ENCODE assay signal across 1 cellular context in the genomic region with DNA sequence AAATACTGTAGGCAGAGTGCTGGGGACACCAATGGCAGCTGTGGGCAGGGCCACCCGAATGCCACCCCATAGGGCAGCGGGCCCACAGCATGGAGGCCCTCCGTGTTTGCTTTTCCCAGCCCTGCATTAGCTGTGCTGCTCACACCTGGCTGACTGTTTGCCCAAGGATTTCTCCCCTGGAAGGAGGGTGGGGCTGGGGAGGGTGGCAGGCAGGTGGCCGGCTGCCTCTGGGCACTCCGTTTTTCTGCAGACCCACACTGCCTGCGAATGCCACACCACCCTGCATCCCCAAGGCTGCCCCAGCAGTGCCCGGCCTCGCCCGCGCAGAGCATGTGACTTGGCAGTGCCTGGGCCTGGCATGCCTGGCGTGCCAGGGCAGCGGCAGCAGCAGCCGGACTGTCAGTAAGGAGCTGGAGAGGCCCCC.
TF ChIP-seq lines count a peak whose summit lies in the region.

No MANE protein-coding gene starts in this region.

TF ChIP-seq in HCT116, 20 proteins besides CTCF, POLR2A, EP300 and RAD21 (continued from another document):
- TF ChIP-seq, protein P1, sequence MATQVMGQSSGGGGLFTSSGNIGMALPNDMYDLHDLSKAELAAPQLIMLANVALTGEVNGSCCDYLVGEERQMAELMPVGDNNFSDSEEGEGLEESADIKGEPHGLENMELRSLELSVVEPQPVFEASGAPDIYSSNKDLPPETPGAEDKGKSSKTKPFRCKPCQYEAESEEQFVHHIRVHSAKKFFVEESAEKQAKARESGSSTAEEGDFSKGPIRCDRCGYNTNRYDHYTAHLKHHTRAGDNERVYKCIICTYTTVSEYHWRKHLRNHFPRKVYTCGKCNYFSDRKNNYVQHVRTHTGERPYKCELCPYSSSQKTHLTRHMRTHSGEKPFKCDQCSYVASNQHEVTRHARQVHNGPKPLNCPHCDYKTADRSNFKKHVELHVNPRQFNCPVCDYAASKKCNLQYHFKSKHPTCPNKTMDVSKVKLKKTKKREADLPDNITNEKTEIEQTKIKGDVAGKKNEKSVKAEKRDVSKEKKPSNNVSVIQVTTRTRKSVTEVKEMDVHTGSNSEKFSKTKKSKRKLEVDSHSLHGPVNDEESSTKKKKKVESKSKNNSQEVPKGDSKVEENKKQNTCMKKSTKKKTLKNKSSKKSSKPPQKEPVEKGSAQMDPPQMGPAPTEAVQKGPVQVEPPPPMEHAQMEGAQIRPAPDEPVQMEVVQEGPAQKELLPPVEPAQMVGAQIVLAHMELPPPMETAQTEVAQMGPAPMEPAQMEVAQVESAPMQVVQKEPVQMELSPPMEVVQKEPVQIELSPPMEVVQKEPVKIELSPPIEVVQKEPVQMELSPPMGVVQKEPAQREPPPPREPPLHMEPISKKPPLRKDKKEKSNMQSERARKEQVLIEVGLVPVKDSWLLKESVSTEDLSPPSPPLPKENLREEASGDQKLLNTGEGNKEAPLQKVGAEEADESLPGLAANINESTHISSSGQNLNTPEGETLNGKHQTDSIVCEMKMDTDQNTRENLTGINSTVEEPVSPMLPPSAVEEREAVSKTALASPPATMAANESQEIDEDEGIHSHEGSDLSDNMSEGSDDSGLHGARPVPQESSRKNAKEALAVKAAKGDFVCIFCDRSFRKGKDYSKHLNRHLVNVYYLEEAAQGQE (IDR thresholded peaks at IDR 0.05; ENCODE audit: low read depth), result no peak
- TF ChIP-seq EZH2phosphoT487 (IDR thresholded peaks at IDR 0.05; ENCODE audit: borderline replicate concordance), result no peak
- TF ChIP-seq ZNF274 (IDR thresholded peaks at IDR 0.05; ENCODE audit: low read depth, low read length), result no peak
- TF ChIP-seq JUND (IDR thresholded peaks at IDR 0.05), result no peak
- TF ChIP-seq TCF7L2 (IDR thresholded peaks at IDR 0.05; ENCODE audit: borderline replicate concordance, extremely low read depth, insufficient read depth, insufficient read length), result no peak
- no peak for TF ChIP-seq YY1 (IDR thresholded peaks at IDR 0.05; ENCODE audit: extremely low read depth, insufficient replicate concordance, low read depth, low read length)
- TF ChIP-seq EGR1 (IDR thresholded peaks at IDR 0.05; ENCODE audit: low read depth), result no peak
- TF ChIP-seq, protein P2, sequence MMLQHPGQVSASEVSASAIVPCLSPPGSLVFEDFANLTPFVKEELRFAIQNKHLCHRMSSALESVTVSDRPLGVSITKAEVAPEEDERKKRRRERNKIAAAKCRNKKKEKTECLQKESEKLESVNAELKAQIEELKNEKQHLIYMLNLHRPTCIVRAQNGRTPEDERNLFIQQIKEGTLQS (IDR thresholded peaks at IDR 0.05), result no peak
- no peak for TF ChIP-seq CEBPB (IDR thresholded peaks at IDR 0.05; ENCODE audit: low read depth)
- no peak for TF ChIP-seq SRF (IDR thresholded peaks at IDR 0.05; ENCODE audit: low read depth)
